Comparison of ENCODE assay signal across 10 cellular contexts in genomic region chrX:137032378-137032694, GRCh38. TPM values are rescaled to one million over a fixed set of nuclear protein-coding genes. Genes with fewer than 3 reads are reported as not detected.
DNase-seq lines count a peak whose midpoint lies in the region; ATAC-seq, FAIRE-seq and TF ChIP-seq lines count a peak whose summit lies in the region.
"Had no signal": no experiment of that assay in that cellular context is flagged by ENCODE, and none has a peak within 500 bp of the region (broad histone marks: within the 10 kb centered on the region; RNA-seq: fewer than 3 reads in every experiment).

No MANE protein-coding gene starts in this region.

- no peak for DNase-seq in HepG2 (ENCODE audit: low spot score)
- DNase-seq in Peyer's patch: no peak
- DNase-seq in vagina (ENCODE audit: extremely low spot score in 2 of 2): no peak
- no peak for DNase-seq in SKM-1 treated with dmso at 0.1 percent for 144 hours (lab: John Stamatoyannopoulos, UW; ENCODE audit: unreplicated experiment)
- no peak for DNase-seq in GM10266 (ENCODE audit: extremely low spot score)
- DNase-seq in PC-9: no peak
- DNase-seq: NCI-H2029 treated with DMSO at 0.1 percent for 48 hours had no signal

- POLR2A ChIA-PET in HepG2 (lab: Yijun Ruan, JAX) (no interaction called here), PC-9 (lab: Charles Lee; ENCODE audit: unreplicated experiment) (no interaction called here)

- no peak overlapping the region for H3K27ac ChIP-seq in liver (ENCODE audit: low read depth in 1 of 2, low read length in 2 of 2)
- H3K27ac ChIP-seq in HepG2 (ENCODE audit: extremely low read length, insufficient read depth, low read length): no peak overlapping the region
- no peak overlapping the region for H3K27ac ChIP-seq in Peyer's patch
- H3K27ac ChIP-seq in iPS-18a (ENCODE audit: low read length): no peak overlapping the region
- no peak overlapping the region for H3K27ac ChIP-seq in vagina
- no peak overlapping the region for H3K27ac ChIP-seq in PC-9
- H3K27ac ChIP-seq: C4-2B had no signal

- H3K9ac ChIP-seq in liver (ENCODE audit: low read depth in 1 of 2, low read length in 2 of 2): no peak overlapping the region
- H3K9ac ChIP-seq in HepG2 (ENCODE audit: insufficient read depth, low read depth, low read length): no peak overlapping the region
- H3K9ac ChIP-seq in iPS-18a (ENCODE audit: low read length): no peak overlapping the region

- in situ Hi-C loops in HepG2 (cut with HindIII; ENCODE audit: extremely low pct_ligation_motif_present, low pct_unique_long_range_greater_than_20kb): no loop called here

- peaks cover 9 to 31% (median 18%) of the 10 kb centered on the region in 4 donors for H3K4me1 ChIP-seq in liver (ENCODE audit: control insufficient read depth in 4 of 4, insufficient read depth in 4 of 4, low read length in 3 of 4)
- no peaks in the 10 kb centered on the region for H3K4me1 ChIP-seq in HepG2 (ENCODE audit: insufficient read depth, low read length)
- H3K4me1 ChIP-seq in Peyer's patch: peaks cover 0 to 6% (median 0%) of the 10 kb centered on the region in 4 donors
- no peaks in the 10 kb centered on the region for H3K4me1 ChIP-seq in iPS-18a (ENCODE audit: control insufficient read depth, low read depth, low read length)
- peaks cover 7% of the 10 kb centered on the region for H3K4me1 ChIP-seq in vagina
- no peaks in the 10 kb centered on the region for H3K4me1 ChIP-seq in PC-9 (replicated peaks; ENCODE audit: insufficient read depth)

- TF ChIP-seq POLR2A in HepG2 (IDR thresholded peaks at IDR 0.05; ENCODE audit: insufficient read depth in 1 of 2, low read depth in 2 of 2, low read length in 2 of 2) (no peak), Peyer's patch (IDR thresholded peaks at IDR 0.05) (no peak), vagina (IDR thresholded peaks at IDR 0.05) (no peak)

- TF ChIP-seq RAD21 in liver (IDR thresholded peaks at IDR 0.05): no peak
- no peak for TF ChIP-seq RAD21 in HepG2 (CRISPR knock-in tag; IDR thresholded peaks at IDR 0.05)

- H3K79me2 ChIP-seq in HepG2 (ENCODE audit: insufficient read depth, low read length) (no peaks in the 10 kb centered on the region), PC-9 (ENCODE audit: low read depth) (no peaks in the 10 kb centered on the region)

- CTCF ChIA-PET in HepG2 (lab: Yijun Ruan, JAX; ENCODE audit: low intra/inter-chr PET ratio, low total read pairs) (no interaction called here), PC-9 (lab: Charles Lee) (no interaction called here)

- intact Hi-C loops in HepG2 (cut with micrococcal nuclease; ENCODE audit: unreplicated experiment): no loop called here
- intact Hi-C loops in vagina (cut with DNase I): no loop called here
- intact Hi-C loops in PC-9 (cut with micrococcal nuclease; ENCODE audit: unreplicated experiment): no loop called here

- H3K4me3 ChIP-seq in liver (ENCODE audit: low read depth in 1 of 3, low read length in 3 of 3) (peak overlapping the region; percentile 38 to 63 (median 54)), HepG2 (replicated peaks in 1 of 3; ENCODE audit: insufficient read depth in 1 of 3, low read depth in 2 of 3, low read length in 3 of 3) (no peak overlapping the region), Peyer's patch (peak overlapping the region in 3 of 4 donors; percentile 26 to 31 (median 27)), iPS-18a (ENCODE audit: low read length) (peak overlapping the region; percentile 43), vagina (peak overlapping the region; percentile 18 to 26), PC-9 (no peak overlapping the region)

- peaks cover 0 to 10% (median 4%) of the 10 kb centered on the region in 4 donors for H3K27me3 ChIP-seq in liver (ENCODE audit: control insufficient read depth in 4 of 4, insufficient read depth in 4 of 4, low read length in 3 of 4)
- H3K27me3 ChIP-seq in HepG2 (ENCODE audit: control insufficient read depth in 1 of 2, insufficient read depth in 2 of 2, low read length in 2 of 2): no peaks in the 10 kb centered on the region; a peak in 1 of 5 replicates
- no peaks in the 10 kb centered on the region for H3K27me3 ChIP-seq in Peyer's patch
- peaks cover 95% of the 10 kb centered on the region for H3K27me3 ChIP-seq in iPS-18a (ENCODE audit: control insufficient read depth, insufficient read depth, low read length)
- H3K27me3 ChIP-seq in vagina: no peaks in the 10 kb centered on the region
- peaks cover 69% of the 10 kb centered on the region for H3K27me3 ChIP-seq in PC-9 (ENCODE audit: insufficient read depth, low read depth)

- TF ChIP-seq EP300 in HepG2 (IDR thresholded peaks at IDR 0.05; ENCODE audit: low read depth in 2 of 2, low read length in 2 of 2) (no peak), HepG2 (CRISPR knock-in tag; IDR thresholded peaks at IDR 0.05; ENCODE audit: borderline replicate concordance) (no peak)

- 6% methylated on average over 13 of the region's 13 CpGs for WGBS in liver
- WGBS in HepG2 (ENCODE audit: low lambda C conversion rate): 58% methylated on average over 13 of the region's 13 CpGs

- H3K36me3 ChIP-seq in liver (ENCODE audit: control insufficient read depth in 4 of 4, insufficient read depth in 3 of 4, low read depth in 1 of 4, low read length in 3 of 4) (no peaks in the 10 kb centered on the region), HepG2 (replicated peaks in 1 of 2; ENCODE audit: control insufficient read depth in 1 of 2, insufficient read depth in 2 of 2, low read length in 2 of 2) (no peaks in the 10 kb centered on the region), Peyer's patch (no peaks in the 10 kb centered on the region), iPS-18a (ENCODE audit: control insufficient read depth, low read depth, low read length) (no peaks in the 10 kb centered on the region), vagina (no peaks in the 10 kb centered on the region), PC-9 (ENCODE audit: low read depth) (no peaks in the 10 kb centered on the region)

- FAIRE-seq in HepG2 (lab: Jason Lieb, UNC): no peak

- no peak for ATAC-seq in HepG2

- BruUV-seq in HepG2 (replicated peaks; lab: Mats Ljungman, UMichigan) (no TSS peak), PC-9 (replicated peaks; lab: Mats Ljungman, UMichigan) (no TSS peak)

- no peak for TF ChIP-seq CTCF in liver (IDR thresholded peaks at IDR 0.05; ENCODE audit: low read depth, low read length, missing input control)
- TF ChIP-seq CTCF in HepG2 (CRISPR knock-in tag; IDR thresholded peaks at IDR 0.05): no peak
- TF ChIP-seq CTCF in Peyer's patch (IDR thresholded peaks at IDR 0.05): no peak
- TF ChIP-seq CTCF in vagina (IDR thresholded peaks at IDR 0.05): no peak
- TF ChIP-seq CTCF in GM10266 (IDR thresholded peaks at IDR 0.05; ENCODE audit: control insufficient read depth, insufficient read depth, low read depth, missing control alignments): no peak
- no peak for TF ChIP-seq CTCF in PC-9 (conservative IDR thresholded peaks at IDR 0.05)

- H3K4me2 ChIP-seq in HepG2 (ENCODE audit: low read depth, low read length) (no peak overlapping the region), PC-9 (no peak overlapping the region)

- no peaks in the 10 kb centered on the region for H3F3A ChIP-seq in PC-9 (ENCODE audit: insufficient read depth, low read depth)

- no peaks in the 10 kb centered on the region for H3K9me2 ChIP-seq in PC-9 (ENCODE audit: insufficient read depth)

- H3K9me3 ChIP-seq in liver (ENCODE audit: control insufficient read depth in 4 of 4, low read length in 3 of 4) (peaks cover 0 to 8% (median 0%) of the 10 kb centered on the region in 4 donors), HepG2 (ENCODE audit: low read length) (no peaks in the 10 kb centered on the region), Peyer's patch (no peaks in the 10 kb centered on the region), iPS-18a (ENCODE audit: control insufficient read depth, low read depth, low read length) (peaks cover 18% of the 10 kb centered on the region), vagina (no peaks in the 10 kb centered on the region), PC-9 (ENCODE audit: insufficient read depth, low read depth) (no peaks in the 10 kb centered on the region)

- H2AFZ ChIP-seq in HepG2 (ENCODE audit: low read length): no peak overlapping the region
- no peak overlapping the region for H2AFZ ChIP-seq in PC-9

- no peaks in the 10 kb centered on the region for H4K20me1 ChIP-seq in HepG2 (ENCODE audit: insufficient read depth, low read length)
- no peaks in the 10 kb centered on the region for H4K20me1 ChIP-seq in PC-9 (ENCODE audit: insufficient read depth)

TF ChIP-seq in liver, 16 proteins besides CTCF, POLR2A, EP300 and RAD21 (continues in another document):
- TF ChIP-seq HNF4G (IDR thresholded peaks at IDR 0.05): no peak
- no peak for TF ChIP-seq RXRA (IDR thresholded peaks at IDR 0.05)

TF ChIP-seq in HepG2, 621 proteins besides CTCF, POLR2A, EP300 and RAD21 (continues in another document):
- TF ChIP-seq POGZ (CRISPR knock-in tag; IDR thresholded peaks at IDR 0.05): no peak
- TF ChIP-seq ADNP (CRISPR knock-in tag; IDR thresholded peaks at IDR 0.05): no peak
- TF ChIP-seq JARID2 (CRISPR knock-in tag; IDR thresholded peaks at IDR 0.05; ENCODE audit: insufficient replicate concordance): no peak

RNA-seq across cellular contexts. Expression of gene GPR101, which starts 1.5 kb away (rescaled TPM):
- total RNA-seq in liver: not detected
- not detected for polyA plus RNA-seq in liver
- total RNA-seq in HepG2 (2016; rRNA removed; fragmentation: Illumina TruSeq; extraction: Trizol): not detected in 2 replicates
- total RNA-seq in HepG2 (2016; cell fraction: cytosol; rRNA removed; fragmentation: Illumina TruSeq; extraction: Trizol; ENCODE audit: low read depth): not detected in 2 replicates
- not detected in 2 replicates for total RNA-seq in HepG2 (2016; cell fraction: insoluble cytoplasmic fraction; rRNA removed; fragmentation: Illumina TruSeq; extraction: Trizol)
- total RNA-seq in HepG2 (2016; cell fraction: membrane; rRNA removed; fragmentation: Illumina TruSeq; extraction: Trizol): not detected in 2 replicates
- not detected in 2 replicates for total RNA-seq in HepG2 (2016; cell fraction: nucleus; rRNA removed; fragmentation: Illumina TruSeq; extraction: Trizol)
- not detected in 2 replicates for polyA plus RNA-seq in HepG2 (2011; rRNA removed)
- polyA plus RNA-seq in HepG2 (2011; cell fraction: cytosol; rRNA removed): not detected in 2 replicates
- not detected in 2 replicates for polyA plus RNA-seq in HepG2 (2011; cell fraction: nucleus; rRNA removed)
- not detected in 2 replicates for polyA plus RNA-seq in HepG2 (2012)
- polyA plus RNA-seq in HepG2 (2016; cell fraction: cytosol; fragmentation: Illumina TruSeq; extraction: Trizol; ENCODE audit: low read depth): not detected in 2 replicates
- polyA plus RNA-seq in HepG2 (2016; cell fraction: insoluble cytoplasmic fraction; fragmentation: Illumina TruSeq; extraction: Trizol; ENCODE audit: low read depth): not detected in 2 replicates
- polyA plus RNA-seq in HepG2 (2016; cell fraction: membrane; fragmentation: Illumina TruSeq; extraction: Trizol; ENCODE audit: low read depth): not detected in 2 replicates
- polyA plus RNA-seq in HepG2 (2016; cell fraction: nucleus; fragmentation: Illumina TruSeq; extraction: Trizol; ENCODE audit: insufficient read depth, low read depth): not detected in 2 replicates
- polyA minus RNA-seq in HepG2 (2011; rRNA and poly(A)+ RNA removed; ENCODE audit: low replicate concordance): not detected in 2 replicates
- not detected in 2 replicates for polyA minus RNA-seq in HepG2 (2011; cell fraction: cytosol; rRNA and poly(A)+ RNA removed)
- polyA minus RNA-seq in HepG2 (2011; cell fraction: nucleus; rRNA and poly(A)+ RNA removed): not detected in 2 replicates
- not detected for total RNA-seq in Peyer's patch
- total RNA-seq in vagina: not detected
- not detected in 2 replicates for total RNA-seq in PC-9 (2021)

Comparison
In these comparisons a context has a peak if more than half of its experiments do, and no peak if none do; other contexts are left out.
1. H3K4me3 ChIP-seq: peak in liver (3 of 3), Peyer's patch (3 of 4), iPS-18a (single experiment) and vagina (2 of 2); none in HepG2 (0 of 3) and PC-9 (single experiment).